8 cellular contexts compared by ENCODE assay signal in the genomic region with DNA sequence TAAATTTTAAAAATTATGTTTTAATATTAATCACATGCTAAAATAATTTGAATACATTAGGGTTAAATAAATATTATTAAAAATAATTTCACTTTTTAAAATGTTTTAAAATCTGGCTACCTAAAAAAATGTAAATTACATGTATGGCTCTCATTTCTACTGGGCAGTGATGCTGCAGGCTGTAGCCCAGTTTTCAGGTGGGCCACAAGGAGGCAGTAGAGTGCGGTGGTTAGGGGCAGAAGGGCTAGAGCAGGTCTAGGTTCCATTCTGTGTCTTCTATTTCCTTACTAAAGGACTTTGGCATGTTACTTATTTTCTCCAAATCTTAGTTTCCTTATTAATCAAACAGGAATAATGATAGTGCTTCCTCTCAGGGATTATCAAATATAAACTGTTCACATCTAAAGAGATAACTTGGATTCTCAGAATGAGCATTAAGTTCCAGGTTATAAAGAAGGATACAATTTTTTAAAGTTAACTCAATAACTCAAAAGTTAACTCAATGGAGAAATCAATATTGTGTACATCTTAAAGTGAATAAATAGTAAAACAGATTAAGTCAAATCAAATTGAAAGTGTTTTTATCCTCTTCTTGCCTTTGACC. TPM values are rescaled to one million over a fixed set of nuclear protein-coding genes. Genes with fewer than 3 reads are reported as not detected.
DNase-seq lines count a peak whose midpoint lies in the region; ATAC-seq and TF ChIP-seq lines count a peak whose summit lies in the region.

No MANE protein-coding gene starts in this region.

- intact Hi-C loops in activated CD4-positive, alpha-beta T cell treated with anti-CD3 and anti-CD28 coated beads for 36 hours (cut with DNase I, micrococcal nuclease), result loop anchor here (1.0 to 10.0 kb wide), 4 partner anchors 332 to 1292 kb away; no protein-coding TSS in a partner anchor

- H3K4me1 ChIP-seq in lung (ENCODE audit: control insufficient read depth in 2 of 2, insufficient read depth in 2 of 2, low read length in 2 of 2), result peaks cover 2 to 4% of the 10 kb centered on the region in 2 donors

- no peaks in the 10 kb centered on the region for H3K9me3 Mint-ChIP-seq in activated CD4-positive, alpha-beta T cell treated with anti-CD3 and anti-CD28 coated beads for 36 hours (ENCODE audit: low read depth)

- H3K36me3 Mint-ChIP-seq in activated CD4-positive, alpha-beta T cell treated with anti-CD3 and anti-CD28 coated beads for 36 hours (ENCODE audit: low read depth), result no peaks in the 10 kb centered on the region

- peak; percentile 75 for TF ChIP-seq CTCF in lung (IDR thresholded peaks at IDR 0.05; ENCODE audit: control extremely low read depth, extremely low read depth)

- H3K4me3 ChIP-seq in lung, result no peak overlapping the region

- WGBS in lung, 2 donors, result 8 to 10% methylated on average over 1 of the region's 1 CpG

- H3K4me3 Mint-ChIP-seq in activated CD4-positive, alpha-beta T cell treated with anti-CD3 and anti-CD28 coated beads for 36 hours, result no peak overlapping the region

- no peaks in the 10 kb centered on the region for H3K9me3 ChIP-seq in lung (ENCODE audit: control insufficient read depth in 2 of 2, insufficient read depth in 1 of 2, low read length in 1 of 2)

- no peak overlapping the region for H3K27ac ChIP-seq in lung (ENCODE audit: low read depth in 1 of 2, low read length in 1 of 2)

- no peak overlapping the region for H3K27ac Mint-ChIP-seq in activated CD4-positive, alpha-beta T cell treated with anti-CD3 and anti-CD28 coated beads for 36 hours

- peak; percentile 98 for ATAC-seq in HG02870 (IDR thresholded peaks at IDR 0.05; ENCODE audit: unreplicated experiment)
- peak; percentile 81 for ATAC-seq in activated CD4-positive, alpha-beta T cell treated with anti-CD3 and anti-CD28 coated beads for 36 hours
- peak; percentile 73 for ATAC-seq in lung (ENCODE audit: insufficient read depth, low FRiP score)

- no peaks in the 10 kb centered on the region for H3K4me1 Mint-ChIP-seq in activated CD4-positive, alpha-beta T cell treated with anti-CD3 and anti-CD28 coated beads for 36 hours

- H3K36me3 ChIP-seq in lung (ENCODE audit: control insufficient read depth in 2 of 2, insufficient read depth in 2 of 2, low read length in 2 of 2), result no peaks in the 10 kb centered on the region

- CTCF ChIA-PET in activated CD4-positive, alpha-beta T cell treated with anti-CD3 and anti-CD28 coated beads for 36 hours (lab: Charles Lee), result interaction anchor here (0.6 to 1.6 kb wide), 11 partner anchors 8 to 1256 kb away, joined by 3 to 6 read pairs (median 3); no protein-coding TSS in a partner anchor

- peaks cover 10% of the 10 kb centered on the region for H3K27me3 Mint-ChIP-seq in activated CD4-positive, alpha-beta T cell treated with anti-CD3 and anti-CD28 coated beads for 36 hours

- peak; percentile 15 for DNase-seq in NK-92 treated with Interleukin-12 subunit alpha and Interleukin-12 subunit beta, amount 100 ng/mL, for 24 hours (lab: John Stamatoyannopoulos, UW)
- DNase-seq in NK-92 (lab: John Stamatoyannopoulos, UW; ENCODE audit: unreplicated experiment) (no peak), NCI-H2227 (lab: John Stamatoyannopoulos, UW; ENCODE audit: unreplicated experiment) (peak; percentile 1), dermis blood vessel endothelial cell (peak; percentile 78), lung (ENCODE audit: low spot score) (peak; percentile 57)
- DNase-seq in activated CD4-positive, alpha-beta T cell treated with anti-CD3 and anti-CD28 coated beads for 36 hours, result peak; percentile 83
- DNase-seq in stimulated activated CD8-positive, alpha-beta memory T cell treated with anti-CD3 and anti-CD28 coated beads, Interleukin-2, amount 100 ng/mL, for 1 hour (ENCODE audit: low read depth in 2 of 2), result peak; percentile 5 to 29

- POLR2A ChIA-PET in activated CD4-positive, alpha-beta T cell treated with anti-CD3 and anti-CD28 coated beads for 36 hours (lab: Charles Lee), result no interaction called here

- H3K27me3 ChIP-seq in lung (ENCODE audit: control insufficient read depth, insufficient read depth), result no peaks in the 10 kb centered on the region

RNA-seq across cellular contexts. Expression of gene OVCH1, which starts 54.9 kb away (rescaled TPM):
- not detected for total RNA-seq in activated CD4-positive, alpha-beta T cell treated with anti-CD3 and anti-CD28 coated beads for 36 hours
- total RNA-seq in dermis blood vessel endothelial cell (not detected in 2 replicates), lung (1 to 10 TPM in 1 of 2 donors, not detected in 1; 1.6 TPM)
- polyA plus RNA-seq in lung, result under 1 TPM; 0.17 to 0.69 TPM
